In the genomic region with DNA sequence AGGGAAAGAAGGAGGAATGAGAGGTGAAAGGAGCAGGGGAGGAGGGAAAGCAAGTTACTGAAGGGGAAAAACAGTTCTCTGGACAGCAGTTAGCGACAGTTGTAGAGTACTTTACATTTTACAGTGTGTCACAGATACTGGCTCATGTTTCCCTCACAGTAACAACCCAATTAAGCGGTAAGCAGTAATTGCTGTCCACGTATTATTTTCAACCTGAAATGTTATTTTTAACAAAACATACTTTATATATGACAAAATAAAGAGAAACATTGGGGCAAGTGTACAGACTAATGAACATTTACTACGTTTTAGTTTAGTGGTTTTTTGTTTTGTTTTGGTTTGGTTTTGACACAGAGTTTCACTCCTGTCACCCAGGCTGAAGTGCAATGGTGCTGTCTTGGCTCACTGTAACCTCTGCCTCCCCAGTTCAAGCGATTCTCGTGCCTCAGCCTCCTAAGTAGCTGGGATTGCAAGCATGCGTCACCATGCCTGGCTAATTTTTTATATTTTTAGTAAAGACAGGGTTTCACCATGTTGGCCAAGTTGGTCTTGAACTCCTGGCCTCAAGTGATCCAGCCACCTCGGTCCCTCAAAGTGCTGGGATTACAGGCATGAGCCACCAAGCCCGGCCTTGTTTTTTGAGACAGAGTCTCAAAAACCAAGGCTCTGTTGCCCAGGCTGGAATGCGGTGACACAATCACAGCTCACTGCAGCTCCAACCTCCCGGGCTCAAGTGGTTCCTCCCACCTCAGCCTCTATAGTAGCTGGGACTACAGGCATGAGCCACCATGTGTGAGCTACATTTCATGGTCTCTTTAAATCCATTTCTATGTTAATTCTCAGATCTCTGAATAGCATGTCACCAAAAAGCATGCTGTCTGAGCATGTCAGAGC, we compare ENCODE assay signal across 8 cellular contexts. TPM values are rescaled to one million over a fixed set of nuclear protein-coding genes. Genes with fewer than 3 reads are reported as not detected.
DNase-seq lines count a peak whose midpoint lies in the region; ATAC-seq and TF ChIP-seq lines count a peak whose summit lies in the region.

No MANE protein-coding gene starts in this region.

- H3K27ac Mint-ChIP-seq in glutamatergic neuron (ENCODE audit: unreplicated experiment) = no peak overlapping the region

- H3K36me3 Mint-ChIP-seq in glutamatergic neuron (ENCODE audit: unreplicated experiment) = no peaks in the 10 kb centered on the region

- TF ChIP-seq CTCF in glutamatergic neuron (IDR thresholded peaks at IDR 0.05; ENCODE audit: partially characterized antibody, unreplicated experiment) = no peak

- peaks cover 29% of the 10 kb centered on the region for H3K4me1 ChIP-seq in SJSA1 (replicated peaks)
- H3K4me1 ChIP-seq in effector memory CD4-positive, alpha-beta T cell (ENCODE audit: control insufficient read depth, insufficient read depth, low read length, poor library complexity, severe bottlenecking) = no peaks in the 10 kb centered on the region

- no peaks in the 10 kb centered on the region for H3K4me1 Mint-ChIP-seq in glutamatergic neuron (ENCODE audit: low read depth, unreplicated experiment)

- no peaks in the 10 kb centered on the region for H3K9me3 Mint-ChIP-seq in glutamatergic neuron (ENCODE audit: unreplicated experiment)

- H3K4me3 Mint-ChIP-seq in glutamatergic neuron (ENCODE audit: unreplicated experiment) = peak overlapping the region; percentile 80

- peak overlapping the region; percentile 6 for H3K4me3 ChIP-seq in SJSA1
- H3K4me3 ChIP-seq in effector memory CD4-positive, alpha-beta T cell (ENCODE audit: insufficient read depth, low read depth, low read length, poor library complexity, severe bottlenecking) = no peak overlapping the region

- no peaks in the 10 kb centered on the region for H3K27me3 Mint-ChIP-seq in glutamatergic neuron (ENCODE audit: unreplicated experiment)

- ATAC-seq in GM18498 (IDR thresholded peaks at IDR 0.05; ENCODE audit: unreplicated experiment) (peak; percentile 61), HG02678 (IDR thresholded peaks at IDR 0.05; ENCODE audit: unreplicated experiment) (peak; percentile 61)

- no peaks in the 10 kb centered on the region for H3K9me3 ChIP-seq in SJSA1 (replicated peaks)
- no peaks in the 10 kb centered on the region for H3K9me3 ChIP-seq in effector memory CD4-positive, alpha-beta T cell (ENCODE audit: control insufficient read depth, low read length)

- H3K27me3 ChIP-seq in SJSA1 (replicated peaks) = no peaks in the 10 kb centered on the region
- H3K27me3 ChIP-seq in effector memory CD4-positive, alpha-beta T cell (replicated peaks; ENCODE audit: control insufficient read depth, insufficient read depth, low read length, poor library complexity, severe bottlenecking) = no peaks in the 10 kb centered on the region

- no peak overlapping the region for H3K27ac ChIP-seq in SJSA1
- no peak overlapping the region for H3K27ac ChIP-seq in effector memory CD4-positive, alpha-beta T cell (ENCODE audit: insufficient read depth, low read length, poor library complexity, severe bottlenecking)

- H3K36me3 ChIP-seq in SJSA1 = no peaks in the 10 kb centered on the region
- no peaks in the 10 kb centered on the region for H3K36me3 ChIP-seq in effector memory CD4-positive, alpha-beta T cell (ENCODE audit: control insufficient read depth, insufficient read depth, low read length)

- DNase-seq in SJSA1 (ENCODE audit: low read depth in 1 of 2, low spot score in 2 of 2) (peak; percentile 41 to 72), glutamatergic neuron (no peak), AML-193 (lab: John Stamatoyannopoulos, UW) (no peak), superior temporal gyrus (ENCODE audit: extremely low spot score) (no peak)
- no peak for DNase-seq in effector memory CD4-positive, alpha-beta T cell
- DNase-seq in stimulated activated CD4-positive, alpha-beta T cell treated with anti-CD3 and anti-CD28 coated beads, Interleukin-12 subunit alpha, Interleukin-12 subunit beta, amount 100 ng/mL, for 4 hours = no peak

RNA-seq across cellular contexts. Expression of a gene that starts 22.6 kb away (rescaled TPM):
- 46.4 and 57.7 TPM in 2 replicates for total RNA-seq in SJSA1 (2014; rRNA removed; shearing (Covaris generic))
- total RNA-seq in glutamatergic neuron (ENCODE audit: unreplicated experiment) = 1.3 TPM

RNA-seq across cellular contexts. Expression of a gene that starts 40.6 kb away (rescaled TPM):
- 17.4 and 20.0 TPM in 2 replicates for total RNA-seq in SJSA1 (2014; rRNA removed; shearing (Covaris generic))
- total RNA-seq in glutamatergic neuron (ENCODE audit: unreplicated experiment) = 109 TPM

RNA-seq across cellular contexts. Expression of a gene that starts 59.7 kb away (rescaled TPM):
- total RNA-seq in SJSA1 (2014; rRNA removed; shearing (Covaris generic)) = 16.7 and 26.2 TPM in 2 replicates
- 2.2 TPM for total RNA-seq in glutamatergic neuron (ENCODE audit: unreplicated experiment)

Comparison
In these comparisons a context has a peak if more than half of its experiments do, and no peak if none do; other contexts are left out.
1. DNase-seq: peak in SJSA1 (2 of 2); none in glutamatergic neuron (single experiment), effector memory CD4-positive, alpha-beta T cell (0 of 3), AML-193 (0 of 2), superior temporal gyrus (single experiment) and stimulated activated CD4-positive, alpha-beta T cell treated with anti-CD3 and anti-CD28 coated beads, Interleukin-12 subunit alpha, Interleukin-12 subunit beta, amount 100 ng/mL, for 4 hours (single experiment).
2. RNA of a gene that starts 22.6 kb away (total RNA-seq): 46.4 to 57.7 TPM in SJSA1; 1.3 TPM in glutamatergic neuron (single experiment); every median in the first group is over 10 times any median in the second.